In genomic region chr21:44510508-44511218, GRCh38 we compare ENCODE assay signal across 8 cellular contexts. TPM values are rescaled to one million over a fixed set of nuclear protein-coding genes. Genes with fewer than 3 reads are reported as not detected.
DNase-seq lines count a peak whose midpoint lies in the region; ATAC-seq and FAIRE-seq lines count a peak whose summit lies in the region.

No MANE protein-coding gene starts in this region.

- no peaks in the 10 kb centered on the region for H3K9me3 Mint-ChIP-seq in central memory CD8-positive, alpha-beta T cell

- H3K4me1 Mint-ChIP-seq in central memory CD8-positive, alpha-beta T cell: no peaks in the 10 kb centered on the region

- no peaks in the 10 kb centered on the region for H3K27me3 Mint-ChIP-seq in central memory CD8-positive, alpha-beta T cell

- no peak for FAIRE-seq in RCC 7860 (lab: Jason Lieb, UNC)

- H3K36me3 Mint-ChIP-seq in central memory CD8-positive, alpha-beta T cell (ENCODE audit: insufficient read depth): no peaks in the 10 kb centered on the region

- H3K27ac Mint-ChIP-seq in central memory CD8-positive, alpha-beta T cell (ENCODE audit: low read depth): no peak overlapping the region

- DNase-seq in NCI-H1417 (lab: John Stamatoyannopoulos, UW): peak; percentile 47 to 87 (median 66)
- no peak for DNase-seq in NCI-H1417 treated with DMSO at 0.1 percent for 48 hours (lab: John Stamatoyannopoulos, UW)
- peak; percentile 41 for DNase-seq in NCI-H2171 (lab: John Stamatoyannopoulos, UW)
- DNase-seq in activated CD4-positive, alpha-beta T cell treated with anti-CD3 and anti-CD28 coated beads for 24 hours (ENCODE audit: low read depth in 2 of 2): peak; percentile 67 to 73
- peak; percentile 69 to 79 for DNase-seq in central memory CD8-positive, alpha-beta T cell (ENCODE audit: low spot score in 2 of 2)
- peak; percentile 78 for DNase-seq in left lobe of liver (ENCODE audit: low spot score)
- peak; percentile 31 for DNase-seq in stimulated activated CD8-positive, alpha-beta memory T cell treated with anti-CD3 and anti-CD28 coated beads, Interleukin-12 subunit alpha, Interleukin-12 subunit beta, amount 100 ng/mL, for 24 hours (ENCODE audit: extremely low read depth)
- DNase-seq in RCC 7860 (ENCODE audit: low spot score): no peak

- H3K4me3 Mint-ChIP-seq in central memory CD8-positive, alpha-beta T cell: peak overlapping the region; percentile 7

- ATAC-seq in central memory CD8-positive, alpha-beta T cell (replicated peaks; ENCODE audit: extremely low read depth, poor library complexity, severe bottlenecking): peak; percentile 76
- ATAC-seq in left lobe of liver: peak; percentile 82

RNA-seq across cellular contexts. Expression of gene KRTAP10-1, which starts 29.3 kb away (rescaled TPM):
- total RNA-seq in left lobe of liver: not detected

RNA-seq across cellular contexts. Expression of gene KRTAP10-2, which starts 40.6 kb away (rescaled TPM):
- total RNA-seq in left lobe of liver: not detected

RNA-seq across cellular contexts. Expression of gene KRTAP10-3, which starts 47.9 kb away (rescaled TPM):
- not detected for total RNA-seq in left lobe of liver

RNA-seq across cellular contexts. Expression of gene LRRC3, which starts 55.4 kb away (rescaled TPM):
- total RNA-seq in left lobe of liver: 22.0 TPM

Comparison
In these comparisons a context has a peak if more than half of its experiments do, and no peak if none do; other contexts are left out.
1. DNase-seq: peak in NCI-H1417 (3 of 3), NCI-H2171 (single experiment), activated CD4-positive, alpha-beta T cell treated with anti-CD3 and anti-CD28 coated beads for 24 hours (2 of 2), central memory CD8-positive, alpha-beta T cell (2 of 2), left lobe of liver (single experiment) and stimulated activated CD8-positive, alpha-beta memory T cell treated with anti-CD3 and anti-CD28 coated beads, Interleukin-12 subunit alpha, Interleukin-12 subunit beta, amount 100 ng/mL, for 24 hours (single experiment); none in NCI-H1417 treated with DMSO at 0.1 percent for 48 hours (single experiment) and RCC 7860 (single experiment).